In the genomic region with DNA sequence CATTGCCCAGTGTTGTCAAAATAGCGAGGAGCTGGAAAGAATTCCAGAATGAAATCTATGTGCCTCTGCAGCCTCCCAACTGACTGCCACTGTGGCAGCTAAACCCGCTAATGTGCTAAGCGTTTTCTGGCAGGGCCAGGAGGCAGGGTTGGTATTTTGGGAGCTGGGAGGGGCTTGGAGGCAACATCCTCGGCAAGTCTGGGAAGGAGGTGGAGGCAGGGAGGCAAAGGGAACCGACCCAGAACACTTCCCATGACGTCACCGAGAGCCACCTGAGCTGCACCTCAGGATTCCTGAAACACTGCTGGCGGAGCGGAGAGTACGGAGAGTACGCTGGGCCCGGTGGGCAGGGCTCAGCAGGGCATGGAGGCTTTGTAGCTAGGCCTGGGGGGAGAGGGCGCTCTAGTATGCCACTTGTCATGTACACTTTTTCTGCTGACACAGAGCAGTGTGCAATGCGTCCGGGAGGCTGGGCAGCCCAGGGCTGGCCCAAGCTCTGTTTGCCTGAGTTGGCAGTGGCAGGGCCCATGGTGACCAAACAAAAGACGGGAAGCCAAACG, we compare ENCODE assay signal across 16 cellular contexts.
DNase-seq lines count a peak whose midpoint lies in the region; ATAC-seq and TF ChIP-seq lines count a peak whose summit lies in the region.
"Had no signal": no experiment of that assay in that cellular context is flagged by ENCODE, and none has a peak within 500 bp of the region (broad histone marks: within the 10 kb centered on the region; RNA-seq: fewer than 3 reads in every experiment).

No MANE protein-coding gene starts in this region.

- no peaks in the 10 kb centered on the region for H3K36me3 ChIP-seq in endodermal cell (ENCODE audit: control insufficient read depth, insufficient read depth, low read length)
- H3K36me3 ChIP-seq: brain microvascular endothelial cell, WERI-Rb-1 had no signal

- H2BK120ac ChIP-seq in H9 (ENCODE audit: low read depth, low read length, poor library complexity, severe bottlenecking): no peak overlapping the region

- no peak overlapping the region for H4K8ac ChIP-seq in H9 (replicated peaks; ENCODE audit: insufficient read length, low read depth, low read length)

- DNase-seq in H9: peak; percentile 61
- DNase-seq in endodermal cell: peak; percentile 65
- DNase-seq in left colon: peak in 1 of 2 donors; percentile 28
- DNase-seq in putamen (ENCODE audit: low spot score): peak; percentile 72
- DNase-seq in NCI-H2029 (lab: John Stamatoyannopoulos, UW): no peak
- DNase-seq in hepatic stellate cell (ENCODE audit: low spot score): no peak
- no peak for DNase-seq in DMS114 treated with DMSO at 0.1 percent for 48 hours (lab: John Stamatoyannopoulos, UW; ENCODE audit: unreplicated experiment)
- DNase-seq: activated T-cell treated with anti-CD3 and anti-CD28 coated beads, Interleukin-2, amount 50 U/mL, for 4 hours; brain microvascular endothelial cell; GF-D8; KBM-7; NCI-H2081 treated with DMSO at 0.1 percent for 48 hours; RPMI8226; stimulated activated naive CD8-positive, alpha-beta T cell treated with anti-CD3 and anti-CD28 coated beads, Interleukin-15, Interleukin-2, amounts not matched to agents 100 U/mL and 50 U/mL, for 24 hours; WERI-Rb-1 had no signal

- H3K4me2 ChIP-seq in H9 (ENCODE audit: insufficient read depth, insufficient read length, low read length): no peak overlapping the region

- no peak overlapping the region for H3K18ac ChIP-seq in H9 (ENCODE audit: insufficient read length, low read depth, low read length)

- no peak overlapping the region for H3K4ac ChIP-seq in H9 (ENCODE audit: low read depth, low read length)

- peak; percentile 18 for ATAC-seq in left colon
- no peak for ATAC-seq in HG03139 (IDR thresholded peaks at IDR 0.05; ENCODE audit: unreplicated experiment)
- ATAC-seq: activated T-cell treated with anti-CD3 and anti-CD28 coated beads, Interleukin-2, amount 50 U/mL, for 4 hours; stimulated activated naive CD8-positive, alpha-beta T cell treated with anti-CD3 and anti-CD28 coated beads, Interleukin-15, Interleukin-2, amounts not matched to agents 100 U/mL and 50 U/mL, for 24 hours had no signal

- peaks cover 38% of the 10 kb centered on the region for H3K27me3 Mint-ChIP-seq in H9 (ENCODE audit: low read depth)
- H3K27me3 Mint-ChIP-seq in endodermal cell (ENCODE audit: insufficient read depth): peaks cover 16% of the 10 kb centered on the region

- H3T11ph ChIP-seq in H9 (ENCODE audit: low read length): no peak overlapping the region

- H2BK12ac ChIP-seq in H9 (ENCODE audit: insufficient read length, low read depth, low read length): no peak overlapping the region

- H3K4me3 Mint-ChIP-seq in H9 (no peak overlapping the region), endodermal cell (no peak overlapping the region)
- H3K4me3 Mint-ChIP-seq: activated T-cell treated with anti-CD3 and anti-CD28 coated beads, Interleukin-2, amount 50 U/mL, for 4 hours had no signal

- H3K9ac ChIP-seq in H9 (ENCODE audit: extremely low read depth, insufficient read length, low read length) (no peak overlapping the region), endodermal cell (ENCODE audit: extremely low read depth, low read length, poor library complexity, severe bottlenecking) (no peak overlapping the region)

- no peaks in the 10 kb centered on the region; the same call in 1 of the 2 replicates for H3K27me3 ChIP-seq in H9 (ENCODE audit: insufficient read depth, low read length)
- no peaks in the 10 kb centered on the region for H3K27me3 ChIP-seq in endodermal cell (ENCODE audit: control insufficient read depth, insufficient read depth, low read length, poor library complexity, severe bottlenecking)
- H3K27me3 ChIP-seq: brain microvascular endothelial cell had no signal

- no CpG with 5 or more reads among the region's 17 CpGs for WGBS in H9 (ENCODE audit: extremely low coverage, insufficient read length, low lambda C conversion rate)
- WGBS in endodermal cell (ENCODE audit: insufficient coverage in 1 of 2, insufficient read length in 1 of 2), 2 experiments: 87 to 90% methylated on average over 8 to 17 of the region's 17 CpGs

- H2BK20ac ChIP-seq in H9 (ENCODE audit: low read depth, low read length, poor library complexity, severe bottlenecking): no peak overlapping the region

- no peak overlapping the region for H2BK15ac ChIP-seq in H9 (ENCODE audit: low read depth, low read length)

- intact Hi-C loops in left colon (cut with DNase I, micrococcal nuclease): no loop called here

- no peak overlapping the region for H2AFZ ChIP-seq in H9 (ENCODE audit: low read length)

- no peak overlapping the region for H3K56ac ChIP-seq in H9 (ENCODE audit: insufficient read length, low read depth, low read length)

- H3K9me3 ChIP-seq in H9 (ENCODE audit: control insufficient read depth, low read depth, low read length) (no peaks in the 10 kb centered on the region), endodermal cell (ENCODE audit: control insufficient read depth, low read length) (no peaks in the 10 kb centered on the region)

- no peaks in the 10 kb centered on the region for H3K79me1 ChIP-seq in H9 (ENCODE audit: insufficient read depth, low read depth, low read length, poor library complexity, severe bottlenecking)

- H3K9me3 Mint-ChIP-seq in H9: no peaks in the 10 kb centered on the region
- no peaks in the 10 kb centered on the region for H3K9me3 Mint-ChIP-seq in endodermal cell
- H3K9me3 Mint-ChIP-seq: activated T-cell treated with anti-CD3 and anti-CD28 coated beads, Interleukin-2, amount 50 U/mL, for 4 hours had no signal

- no peak overlapping the region for H3K4me3 ChIP-seq in endodermal cell (ENCODE audit: low read length)

- no peak overlapping the region for H3K23ac ChIP-seq in H9 (ENCODE audit: insufficient read length, low read depth, low read length)

- no peak overlapping the region for H4K5ac ChIP-seq in H9 (ENCODE audit: insufficient read length, low read depth, low read length)

- no peaks in the 10 kb centered on the region for H4K20me1 ChIP-seq in H9 (ENCODE audit: control insufficient read depth, insufficient read depth, insufficient read length)

- H3K36me3 Mint-ChIP-seq in H9 (ENCODE audit: insufficient read depth in 1 of 3, low read depth in 3 of 3) (peaks cover 0 to 4% (median 3%) of the 10 kb centered on the region in 3 experiments; a peak in 2 of 7 replicates), endodermal cell (ENCODE audit: low read depth) (no peaks in the 10 kb centered on the region)

- H3K4me1 ChIP-seq in H9 (ENCODE audit: insufficient read depth, low read length) (no peaks in the 10 kb centered on the region), endodermal cell (ENCODE audit: control insufficient read depth, insufficient read depth, low read length) (no peaks in the 10 kb centered on the region)

- no peaks in the 10 kb centered on the region for H3K79me2 ChIP-seq in H9 (ENCODE audit: insufficient read depth, low read length)

- peak overlapping the region in 1 of 3 experiments; percentile 66; a peak in 1 of 7 replicates for H3K27ac Mint-ChIP-seq in H9
- peak overlapping the region; percentile 62 for H3K27ac Mint-ChIP-seq in endodermal cell

- H3K23me2 ChIP-seq in H9 (ENCODE audit: insufficient read length, low read depth, low read length, poor library complexity, severe bottlenecking): no peaks in the 10 kb centered on the region

- no peak overlapping the region for H3K14ac ChIP-seq in H9 (ENCODE audit: insufficient read depth, low read length)

- H4K91ac ChIP-seq in H9 (ENCODE audit: insufficient read length, low read depth, low read length): no peak overlapping the region

- TF ChIP-seq CTCF in H9 (conservative IDR thresholded peaks at IDR 0.05): no peak
- TF ChIP-seq CTCF in endodermal cell (conservative IDR thresholded peaks at IDR 0.05): no peak

- H3K4me1 Mint-ChIP-seq in H9 (peaks cover 6 to 14% of the 10 kb centered on the region in 2 experiments), endodermal cell (no peaks in the 10 kb centered on the region)

- H2BK5ac ChIP-seq in H9 (ENCODE audit: insufficient read length, low read length): no peak overlapping the region

- no peak overlapping the region for H2AK5ac ChIP-seq in H9 (ENCODE audit: insufficient read length, low read length)

- H3K27ac ChIP-seq in H9 (ENCODE audit: insufficient read length, low read depth, low read length) (no peak overlapping the region), endodermal cell (ENCODE audit: low read depth, low read length) (no peak overlapping the region)
- H3K27ac ChIP-seq: brain microvascular endothelial cell, WERI-Rb-1 had no signal

Comparison
In these comparisons a context has a peak if more than half of its experiments do, and no peak if none do; other contexts are left out.
1. DNase-seq: peak in H9 (single experiment), endodermal cell (single experiment) and putamen (single experiment); none in NCI-H2029 (single experiment), hepatic stellate cell (single experiment) and DMS114 treated with DMSO at 0.1 percent for 48 hours (single experiment).